Comparison of ENCODE assay signal across 8 cellular contexts in genomic region chr7:23013715-23014649, GRCh38.
A peak's percentile ranks its signal among the peaks of the same experiment; 100 is the strongest.
DNase-seq lines count a peak whose midpoint lies in the region; ATAC-seq lines count a peak whose summit lies in the region.

Gene HYCC1, minus strand, starts transcription at chr7:23014130. Its CDS starts 23,019 bp downstream, at chr7:22991111.

- peak within 1 kb of the TSS; percentile 49 for H3K27ac ChIP-seq in effector memory CD4-positive, alpha-beta T cell (ENCODE audit: insufficient read depth, low read length, poor library complexity, severe bottlenecking)

- peak; percentile 94 for ATAC-seq in GM19468 (IDR thresholded peaks at IDR 0.05; ENCODE audit: extremely low read depth, unreplicated experiment)

- H3K4me3 ChIP-seq in effector memory CD4-positive, alpha-beta T cell (ENCODE audit: insufficient read depth, low read depth, low read length, poor library complexity, severe bottlenecking): peak within 1 kb of the TSS; percentile 84

- H3K9me3 ChIP-seq in effector memory CD4-positive, alpha-beta T cell (ENCODE audit: control insufficient read depth, low read length): no peaks in the 10 kb centered on the region

- no peaks in the 10 kb centered on the region for H3K36me3 ChIP-seq in effector memory CD4-positive, alpha-beta T cell (ENCODE audit: control insufficient read depth, insufficient read depth, low read length)

- peaks cover 16% of the 10 kb centered on the region for H3K4me1 ChIP-seq in effector memory CD4-positive, alpha-beta T cell (ENCODE audit: control insufficient read depth, insufficient read depth, low read length, poor library complexity, severe bottlenecking)

- DNase-seq in COLO829 (ENCODE audit: low spot score) (peak; percentile 99), HS-5 (ENCODE audit: low read depth) (peak; percentile 99), NK-92 (lab: John Stamatoyannopoulos, UW; ENCODE audit: unreplicated experiment) (peak; percentile 95), medulla oblongata (ENCODE audit: extremely low spot score) (peak; percentile 99)
- DNase-seq in activated CD8-positive, alpha-beta memory T cell treated with anti-CD3 and anti-CD28 coated beads for 24 hours: peak; percentile 99
- DNase-seq in effector memory CD4-positive, alpha-beta T cell: peak; percentile 99
- peak; percentile 98 for DNase-seq in stimulated activated CD8-positive, alpha-beta memory T cell treated with anti-CD3 and anti-CD28 coated beads, Interleukin-12 subunit alpha, Interleukin-12 subunit beta, amount 100 ng/mL, for 1 hour (ENCODE audit: low read depth)

- no peaks in the 10 kb centered on the region for H3K27me3 ChIP-seq in effector memory CD4-positive, alpha-beta T cell (replicated peaks; ENCODE audit: control insufficient read depth, insufficient read depth, low read length, poor library complexity, severe bottlenecking)

Comparison
In these comparisons a context has a peak if more than half of its experiments do, and no peak if none do; other contexts are left out.
1. Peak in every context shown above with its lines: DNase-seq, ATAC-seq, H3K4me3 ChIP-seq and H3K27ac ChIP-seq.